In genomic region chr2:219409619-219410018, GRCh38 we compare ENCODE assay signal across 1 cellular context.
A peak's percentile ranks its signal among the peaks of the same experiment; 100 is the strongest.
TF ChIP-seq lines count a peak whose summit lies in the region.

No MANE protein-coding gene starts in this region.

TF ChIP-seq in HepG2, 621 proteins besides CTCF, POLR2A, EP300 and RAD21:
- no peak for TF ChIP-seq PBX3 (CRISPR knock-in tag; IDR thresholded peaks at IDR 0.05; ENCODE audit: borderline replicate concordance)
- TF ChIP-seq ZNF770 (CRISPR knock-in tag; IDR thresholded peaks at IDR 0.05): peak; percentile 69
